ENCODE assay signal across 22 cellular contexts in the genomic region with DNA sequence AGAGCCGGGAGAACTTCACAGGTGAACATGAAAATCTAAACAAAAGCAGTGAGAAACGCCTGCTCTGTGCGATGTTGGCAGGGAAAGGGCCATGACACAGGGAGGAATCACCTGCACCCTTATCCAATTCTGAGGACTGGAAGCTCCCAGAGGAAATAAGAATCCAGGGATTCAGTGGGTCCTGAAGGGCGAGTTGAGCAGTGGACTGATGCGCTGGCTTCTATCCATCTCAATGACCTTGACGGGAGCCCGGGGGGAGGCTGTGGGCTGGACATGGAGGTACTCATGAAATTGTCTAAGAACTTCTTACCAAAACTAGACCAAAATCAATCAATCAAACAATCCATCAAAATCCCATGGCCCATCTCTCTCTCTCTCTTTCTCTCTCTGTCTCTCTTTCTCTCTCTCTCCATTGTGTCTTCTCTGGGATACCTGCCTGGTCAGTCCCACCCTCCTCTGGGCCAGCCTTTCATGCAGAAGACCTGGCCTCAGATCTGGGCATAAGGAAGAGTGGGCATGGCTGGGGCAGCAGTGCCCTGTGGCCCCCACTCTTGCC. TPM values are rescaled to one million over a fixed set of nuclear protein-coding genes. Genes with fewer than 3 reads are reported as not detected.
A peak's percentile ranks its signal among the peaks of the same experiment; 100 is the strongest.
DNase-seq lines count a peak whose midpoint lies in the region; ATAC-seq and TF ChIP-seq lines count a peak whose summit lies in the region.
"Had no signal": no experiment of that assay in that cellular context is flagged by ENCODE, and none has a peak within 500 bp of the region (broad histone marks: within the 10 kb centered on the region; RNA-seq: fewer than 3 reads in every experiment).

No MANE protein-coding gene starts in this region.

- no peaks in the 10 kb centered on the region for H4K20me1 ChIP-seq in GM23338 (replicated peaks; ENCODE audit: insufficient read depth)
- H4K20me1 ChIP-seq: BLaER1 had no signal

- peaks cover 5% of the 10 kb centered on the region for H3K27me3 Mint-ChIP-seq in GM23338 (ENCODE audit: insufficient read depth, low read depth, poor library complexity)

- WGBS in esophagus, 2 donors, result 47 to 49% methylated on average over 7 of the region's 7 CpGs
- 63 to 75% methylated on average over 7 of the region's 7 CpGs for WGBS in aorta, 2 donors

- no peaks in the 10 kb centered on the region for H3K9me3 ChIP-seq in esophagus (ENCODE audit: control insufficient read depth in 2 of 2, insufficient read depth in 1 of 2, low read depth in 1 of 2, low read length in 1 of 2)
- H3K9me3 ChIP-seq in aorta (ENCODE audit: control insufficient read depth, low read length), result no peaks in the 10 kb centered on the region
- H3K9me3 ChIP-seq: BLaER1 had no signal

- intact Hi-C loops in aorta (cut with DNase I), result loop anchor here in 1 of 2 donors (2.0 kb wide), 1 partner anchor 20 kb away; no protein-coding TSS in a partner anchor

- ATAC-seq in aorta (ENCODE audit: low FRiP score) (no peak), GM23338 (no peak)
- ATAC-seq: GM12878 had no signal

- H3K4me3 ChIP-seq in esophagus (ENCODE audit: low read depth in 1 of 2, low read length in 2 of 2) (no peak overlapping the region), rectal smooth muscle tissue (ENCODE audit: low read length) (no peak overlapping the region), aorta (ENCODE audit: low read length in 2 of 2) (no peak overlapping the region), GM23338 (no peak overlapping the region)
- H3K4me3 ChIP-seq: BLaER1, GM12878 had no signal

- H2AFZ ChIP-seq in GM23338, result no peak overlapping the region

- H3K4me1 ChIP-seq in esophagus (ENCODE audit: control insufficient read depth in 2 of 2, insufficient read depth in 2 of 2, low read length in 1 of 2) (peaks cover 8 to 27% of the 10 kb centered on the region in 2 donors), rectal smooth muscle tissue (ENCODE audit: control insufficient read depth, insufficient read depth, low read length) (peaks cover 37% of the 10 kb centered on the region), aorta (ENCODE audit: control insufficient read depth in 1 of 2, insufficient read depth in 2 of 2, low read length in 2 of 2) (peaks cover 3 to 13% of the 10 kb centered on the region in 2 donors), GM23338 (ENCODE audit: insufficient read depth) (peaks cover 9% of the 10 kb centered on the region)
- H3K4me1 ChIP-seq: BLaER1 had no signal

- no peaks in the 10 kb centered on the region for H3K9me3 Mint-ChIP-seq in GM23338
- H3K9me3 Mint-ChIP-seq: CD4-positive, alpha-beta memory T cell had no signal

- no peak for TF ChIP-seq CTCF in GM23338 (conservative IDR thresholded peaks at IDR 0.05; ENCODE audit: low read depth in 2 of 2)

- no peaks in the 10 kb centered on the region for H3K36me3 ChIP-seq in esophagus (ENCODE audit: control insufficient read depth in 2 of 2, insufficient read depth in 2 of 2, low read length in 1 of 2)
- no peaks in the 10 kb centered on the region for H3K36me3 ChIP-seq in rectal smooth muscle tissue (ENCODE audit: control insufficient read depth, insufficient read depth, low read length)
- H3K36me3 ChIP-seq in aorta (ENCODE audit: control insufficient read depth in 1 of 2, insufficient read depth in 2 of 2, low read length in 1 of 2), result no peaks in the 10 kb centered on the region
- H3K36me3 ChIP-seq in GM23338 (ENCODE audit: insufficient read depth), result no peaks in the 10 kb centered on the region
- H3K36me3 ChIP-seq: BLaER1 had no signal

- peaks cover 9% of the 10 kb centered on the region for H3K4me1 Mint-ChIP-seq in GM23338
- H3K4me1 Mint-ChIP-seq: CD4-positive, alpha-beta memory T cell had no signal

- H3K4me2 ChIP-seq in GM23338, result no peak overlapping the region
- H3K4me2 ChIP-seq: BLaER1 had no signal

- H3K9me2 ChIP-seq in GM23338 (ENCODE audit: insufficient read depth), result no peaks in the 10 kb centered on the region

- H3F3A ChIP-seq in GM23338 (replicated peaks; ENCODE audit: low read depth), result no peaks in the 10 kb centered on the region

- H3K27ac Mint-ChIP-seq in GM23338, result no peak overlapping the region
- H3K27ac Mint-ChIP-seq: CD4-positive, alpha-beta memory T cell had no signal

- no peaks in the 10 kb centered on the region for H3K79me2 ChIP-seq in GM23338 (replicated peaks; ENCODE audit: insufficient read depth)

- no peak overlapping the region for H3K4me3 Mint-ChIP-seq in GM23338
- H3K4me3 Mint-ChIP-seq: CD4-positive, alpha-beta memory T cell had no signal

- DNase-seq in aorta (no peak), GM23338 (ENCODE audit: low spot score) (no peak), D341Med (ENCODE audit: low spot score) (no peak), SW480 (ENCODE audit: low spot score) (no peak)
- DNase-seq: Calu3; CD4-positive, alpha-beta memory T cell; DMS53; EL; H7; IMR-90; NCI-H2107; NCI-H774; SHP77 treated with DMSO at 0.1 percent for 48 hours had no signal

- H3K27me3 ChIP-seq in esophagus (ENCODE audit: control insufficient read depth in 1 of 2, insufficient read depth in 2 of 2, low read length in 2 of 2) (no peaks in the 10 kb centered on the region), layer of hippocampus (ENCODE audit: control insufficient read depth, insufficient read depth, low read length) (no peaks in the 10 kb centered on the region), rectal smooth muscle tissue (ENCODE audit: control insufficient read depth, insufficient read depth, low read length) (no peaks in the 10 kb centered on the region), aorta (ENCODE audit: control insufficient read depth in 1 of 2, insufficient read depth in 2 of 2, low read length in 1 of 2) (no peaks in the 10 kb centered on the region), GM23338 (ENCODE audit: insufficient read depth) (no peaks in the 10 kb centered on the region)
- H3K27me3 ChIP-seq: BLaER1 had no signal

- H3K27ac ChIP-seq in esophagus (ENCODE audit: low read depth in 2 of 2, low read length in 1 of 2), result peak overlapping the region; percentile 42 to 67
- peak overlapping the region; percentile 53 for H3K27ac ChIP-seq in layer of hippocampus (ENCODE audit: low read depth, low read length)
- H3K27ac ChIP-seq in rectal smooth muscle tissue (ENCODE audit: low read depth, low read length), result peak overlapping the region; percentile 55
- H3K27ac ChIP-seq in aorta (ENCODE audit: low read depth in 1 of 2, low read length in 2 of 2), result peak overlapping the region; percentile 58 to 97
- H3K27ac ChIP-seq in GM23338 (ENCODE audit: low read depth), result no peak overlapping the region
- H3K27ac ChIP-seq: BLaER1, HL-60 had no signal

- H3K9ac ChIP-seq in rectal smooth muscle tissue (ENCODE audit: low read length), result no peak overlapping the region
- H3K9ac ChIP-seq: BLaER1 had no signal

- H3K36me3 Mint-ChIP-seq in GM23338 (ENCODE audit: low read depth), result no peaks in the 10 kb centered on the region
- H3K36me3 Mint-ChIP-seq: CD4-positive, alpha-beta memory T cell had no signal

TF ChIP-seq in GM23338, 12 proteins besides CTCF, POLR2A, EP300 and RAD21:
- no peak for TF ChIP-seq JUNB (IDR thresholded peaks at IDR 0.05; ENCODE audit: unreplicated experiment)
- TF ChIP-seq EZH2 (IDR thresholded peaks at IDR 0.05; ENCODE audit: low read depth, unreplicated experiment), result no peak
- no peak for TF ChIP-seq CREB1 (CRISPR knock-in tag; IDR thresholded peaks at IDR 0.05; ENCODE audit: low read depth)
- no peak for TF ChIP-seq ZNF114 (CRISPR knock-in tag; IDR thresholded peaks at IDR 0.05)
TF ChIP-seq in GM23338: peak in this region for 0.

RNA-seq across cellular contexts. Expression of a gene that starts 7.2 kb away (rescaled TPM):
- polyA plus RNA-seq in esophagus (1 to 10 TPM; 1.5 to 4.2 TPM), aorta (100 to 1,000 TPM in 1 of 2 donors, 10 to 100 TPM in 1; 43.8 to 103 TPM), GM23338 (2016; fragmentation: Nextera tagmentation; extraction: Ambion mirVana) (0.92 and 1.6 TPM in 2 replicates)
- 100 to 1,000 TPM; 116 to 169 TPM for total RNA-seq in aorta
- total RNA-seq in GM23338 (2014; rRNA removed; shearing (Covaris generic)), result 5.3 and 8.1 TPM in 2 replicates
- total RNA-seq: A673; Calu3; CD4-positive, alpha-beta memory T cell; IMR-90; M059J; OCI-LY7 had no signal
- polyA plus RNA-seq: CD4-positive, alpha-beta memory T cell; IMR-90 had no signal

Comparison
In these comparisons a context has a peak if more than half of its experiments do, and no peak if none do; other contexts are left out.
1. RNA of a gene that starts 7.2 kb away (polyA plus RNA-seq): 43.8 to 103 TPM in aorta; 1.5 to 4.2 TPM in esophagus and 0.92 to 1.6 TPM in GM23338; every median in the first group is over 4 times any median in the second.